Comparison of ENCODE assay signal across 13 cellular contexts in genomic region chr18:58911241-58911640, GRCh38. TPM values are rescaled to one million over a fixed set of nuclear protein-coding genes. Genes with fewer than 3 reads are reported as not detected.
A peak's percentile ranks its signal among the peaks of the same experiment; 100 is the strongest.
DNase-seq lines count a peak whose midpoint lies in the region; ATAC-seq and TF ChIP-seq lines count a peak whose summit lies in the region.
"Had no signal": no experiment of that assay in that cellular context is flagged by ENCODE, and none has a peak within 500 bp of the region (broad histone marks: within the 10 kb centered on the region; RNA-seq: fewer than 3 reads in every experiment).

No MANE protein-coding gene starts in this region.

- WGBS in heart right ventricle, 2 donors: 71% methylated on average over 4 of the region's 4 CpGs
- WGBS in sigmoid colon, 2 donors: 84 to 86% methylated on average over 4 of the region's 4 CpGs

- H3K27me3 Mint-ChIP-seq in WTC11 (ENCODE audit: low read depth): no peaks in the 10 kb centered on the region

- CTCF ChIA-PET in WTC11 (lab: Charles Lee): interaction anchor here (0.6 to 1.9 kb wide), 4 partner anchors 16 to 147 kb away, joined by 3 to 5 read pairs (median 4); no protein-coding TSS in a partner anchor

- TF ChIP-seq EP300 in sigmoid colon (IDR thresholded peaks at IDR 0.05): no peak

- H3K27me3 ChIP-seq in heart right ventricle: no peaks in the 10 kb centered on the region
- H3K27me3 ChIP-seq in sigmoid colon: no peaks in the 10 kb centered on the region
- no peaks in the 10 kb centered on the region for H3K27me3 ChIP-seq in effector memory CD4-positive, alpha-beta T cell (replicated peaks; ENCODE audit: control insufficient read depth, insufficient read depth, low read length, poor library complexity, severe bottlenecking)
- H3K27me3 ChIP-seq: BLaER1 treated with 17β-estradiol and CSF1 and Interleukin-3, amounts not matched to agents 10 nM and 100 nM had no signal

- H3K4me1 ChIP-seq in heart right ventricle (peaks cover 4 to 88% (median 45%) of the 10 kb centered on the region in 9 donors), sigmoid colon (peaks cover 0 to 38% (median 29%) of the 10 kb centered on the region in 4 donors)
- H3K4me1 ChIP-seq in effector memory CD4-positive, alpha-beta T cell (ENCODE audit: control insufficient read depth, insufficient read depth, low read length, poor library complexity, severe bottlenecking): no peaks in the 10 kb centered on the region

- TF ChIP-seq POLR2A in sigmoid colon (IDR thresholded peaks at IDR 0.05): no peak

- ATAC-seq in WTC11 (no peak), heart right ventricle (peak in 4 of 8 donors; percentile 3 to 48 (median 12)), HG03097 (IDR thresholded peaks at IDR 0.05; ENCODE audit: low FRiP score, unreplicated experiment) (no peak), HG02970 (IDR thresholded peaks at IDR 0.05; ENCODE audit: low FRiP score, unreplicated experiment) (no peak)

- peaks cover 5% of the 10 kb centered on the region; the same call in 1 of the 2 replicates for H3K36me3 Mint-ChIP-seq in WTC11

- H3K27ac Mint-ChIP-seq in WTC11: peak overlapping the region; percentile 62
- H3K27ac Mint-ChIP-seq: T-helper 1 cell treated with Interleukin-12 subunit alpha and Interleukin-12 subunit beta and Interleukin-4 antibody, amounts not matched to agents 30 μg/mL and 1 μg/mL, for 36 hours had no signal

- H3K4me1 Mint-ChIP-seq in WTC11: peaks cover 90% of the 10 kb centered on the region

- no peaks in the 10 kb centered on the region for H3K9me3 Mint-ChIP-seq in WTC11
- H3K9me3 Mint-ChIP-seq: T-helper 1 cell treated with Interleukin-12 subunit alpha and Interleukin-12 subunit beta and Interleukin-4 antibody, amounts not matched to agents 30 μg/mL and 1 μg/mL, for 36 hours had no signal

- H3K27ac ChIP-seq in heart right ventricle (peak overlapping the region; percentile 4 to 90 (median 76)), sigmoid colon (peak overlapping the region; percentile 49 to 65 (median 59))
- H3K27ac ChIP-seq in effector memory CD4-positive, alpha-beta T cell (ENCODE audit: insufficient read depth, low read length, poor library complexity, severe bottlenecking): no peak overlapping the region
- H3K27ac ChIP-seq: BLaER1 treated with 17β-estradiol and CSF1 and Interleukin-3, amounts not matched to agents 10 nM and 100 nM had no signal

- POLR2A ChIA-PET in WTC11 (lab: Charles Lee): interaction anchor here (1.1 kb wide), 1 partner anchor 47 kb away, joined by 3 read pairs; the partner anchor contains the start of gene ZNF532

- H3K4me3 ChIP-seq in heart right ventricle (peak overlapping the region in 3 of 10 donors; percentile 3 to 28 (median 17)), sigmoid colon (no peak overlapping the region)
- H3K4me3 ChIP-seq in effector memory CD4-positive, alpha-beta T cell (ENCODE audit: insufficient read depth, low read depth, low read length, poor library complexity, severe bottlenecking): no peak overlapping the region
- H3K4me3 ChIP-seq: BLaER1 treated with 17β-estradiol and CSF1 and Interleukin-3, amounts not matched to agents 10 nM and 100 nM had no signal

- peaks cover 0 to 32% (median 0%) of the 10 kb centered on the region in 9 donors for H3K36me3 ChIP-seq in heart right ventricle
- H3K36me3 ChIP-seq in sigmoid colon: peaks cover 0 to 10% (median 0%) of the 10 kb centered on the region in 4 donors
- no peaks in the 10 kb centered on the region for H3K36me3 ChIP-seq in effector memory CD4-positive, alpha-beta T cell (ENCODE audit: control insufficient read depth, insufficient read depth, low read length)
- H3K36me3 ChIP-seq: BLaER1 treated with 17β-estradiol and CSF1 and Interleukin-3, amounts not matched to agents 10 nM and 100 nM had no signal

- no peak for TF ChIP-seq CTCF in WTC11 (IDR thresholded peaks at IDR 0.05)
- TF ChIP-seq CTCF in heart right ventricle (IDR thresholded peaks at IDR 0.05): no peak
- no peak for TF ChIP-seq CTCF in sigmoid colon (IDR thresholded peaks at IDR 0.05)

- intact Hi-C loops in heart right ventricle (cut with DNase I) (loop anchor here in 1 of 10 donors (5.0 kb wide), 1 partner anchor 49 kb away; the partner anchor contains the start of gene ZNF532), sigmoid colon (cut with DNase I) (loop anchor here (5.0 kb wide), 1 partner anchor 49 kb away; the partner anchor contains the start of gene ZNF532)

- H3K9me3 ChIP-seq in heart right ventricle: no peaks in the 10 kb centered on the region
- no peaks in the 10 kb centered on the region for H3K9me3 ChIP-seq in sigmoid colon
- H3K9me3 ChIP-seq in effector memory CD4-positive, alpha-beta T cell (ENCODE audit: control insufficient read depth, low read length): no peaks in the 10 kb centered on the region
- H3K9me3 ChIP-seq: BLaER1 treated with 17β-estradiol and CSF1 and Interleukin-3, amounts not matched to agents 10 nM and 100 nM had no signal

- H3K4me3 Mint-ChIP-seq in WTC11: peak overlapping the region; percentile 1; the same call in 1 of the 2 replicates
- H3K4me3 Mint-ChIP-seq: T-helper 1 cell treated with Interleukin-12 subunit alpha and Interleukin-12 subunit beta and Interleukin-4 antibody, amounts not matched to agents 30 μg/mL and 1 μg/mL, for 36 hours had no signal

- peak; percentile 35 for DNase-seq in AG20443 (ENCODE audit: low spot score)
- DNase-seq in WTC11 (ENCODE audit: low spot score): no peak
- no peak for DNase-seq in heart right ventricle
- DNase-seq in sigmoid colon: no peak
- DNase-seq in activated naive CD4-positive, alpha-beta T cell (lab: John Stamatoyannopoulos, UW): no peak
- DNase-seq in effector memory CD4-positive, alpha-beta T cell: no peak
- DNase-seq: cortex of kidney, Kasumi-1, NCI-H526 treated with DMSO at 0.1 percent for 48 hours had no signal

TF ChIP-seq in WTC11, 78 proteins besides CTCF, POLR2A, EP300 and RAD21:
- TF ChIP-seq ZBTB43 (CRISPR knock-in tag; IDR thresholded peaks at IDR 0.05) (no peak), NR1H2 (CRISPR knock-in tag; IDR thresholded peaks at IDR 0.05) (no peak), ZNF138 (CRISPR knock-in tag; conservative IDR thresholded peaks at IDR 0.05) (no peak), CBFB (CRISPR knock-in tag; IDR thresholded peaks at IDR 0.05; ENCODE audit: low read depth) (no peak)
TF ChIP-seq in WTC11: peak in this region for 0.

RNA-seq across cellular contexts. Expression of gene ZNF532, which starts 46.6 kb away (rescaled TPM):
- total RNA-seq in WTC11 (2021) (171 to 185 TPM (median 181 TPM) in 3 replicates), heart right ventricle (10 to 100 TPM; 53.4 to 71.4 (median 66.8) TPM), sigmoid colon (100 to 1,000 TPM in 1 of 4 donors, 10 to 100 TPM in 3; 71.0 to 104 (median 78.8) TPM)
- polyA plus RNA-seq in heart right ventricle (10 to 100 TPM; 13.8 to 26.0 TPM), sigmoid colon (10 to 100 TPM in 1 of 3 donors, 1 to 10 TPM in 2; 1.4 to 10.1 (median 3.6) TPM)
